Comparison of ENCODE assay signal across 16 cellular contexts in the genomic region with DNA sequence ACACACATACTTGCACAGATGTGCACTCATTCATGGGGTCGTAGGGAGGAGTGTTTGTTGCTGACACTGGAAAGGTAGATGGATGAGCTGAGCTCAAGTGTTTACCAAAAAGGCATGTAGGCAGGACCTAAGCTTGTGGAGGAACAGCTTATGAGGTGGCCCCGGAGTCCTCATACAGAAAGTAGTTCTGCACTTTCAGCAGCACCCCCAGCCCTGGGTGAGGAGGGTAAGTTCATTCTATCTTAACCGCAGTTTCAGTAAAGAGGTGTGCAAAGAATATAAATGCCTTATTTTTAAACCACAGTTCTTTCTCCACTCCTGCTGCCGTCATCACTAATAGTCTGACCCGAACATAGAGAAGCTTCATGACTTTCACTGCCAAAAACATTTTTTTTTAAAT. TPM values are rescaled to one million over a fixed set of nuclear protein-coding genes. Genes with fewer than 3 reads are reported as not detected.
A peak's percentile ranks its signal among the peaks of the same experiment; 100 is the strongest.
DNase-seq lines count a peak whose midpoint lies in the region; ATAC-seq and TF ChIP-seq lines count a peak whose summit lies in the region.
"Had no signal": no experiment of that assay in that cellular context is flagged by ENCODE, and none has a peak within 500 bp of the region (broad histone marks: within the 10 kb centered on the region; RNA-seq: fewer than 3 reads in every experiment).

No MANE protein-coding gene starts in this region.

- 0 out of 2 replicates have a peak, but pooled peaks cover 3% of the 10 kb centered on the region for H3K27me3 ChIP-seq in MM.1S (replicated peaks; ENCODE audit: insufficient read depth, low read length)
- H3K27me3 ChIP-seq: BLaER1 had no signal

- no peaks in the 10 kb centered on the region for H4K20me1 ChIP-seq in MM.1S (ENCODE audit: insufficient read depth, low read length)
- H4K20me1 ChIP-seq: BLaER1 had no signal

- H3F3A ChIP-seq in MM.1S (ENCODE audit: insufficient read depth, low read length): no peaks in the 10 kb centered on the region

- H3K36me3 ChIP-seq in MM.1S (replicated peaks; ENCODE audit: insufficient read depth, low read length): no peaks in the 10 kb centered on the region
- H3K36me3 ChIP-seq: BLaER1 had no signal

- TF ChIP-seq CTCF in natural killer cell (IDR thresholded peaks at IDR 0.05) (no peak), MM.1S (IDR thresholded peaks at IDR 0.05; ENCODE audit: low read length) (no peak)

- no peak overlapping the region for H2AFZ ChIP-seq in MM.1S (ENCODE audit: low read length)

- peaks cover 6% of the 10 kb centered on the region for H3K9me3 Mint-ChIP-seq in activated CD4-positive, alpha-beta T cell treated with anti-CD3 and anti-CD28 coated beads for 36 hours (ENCODE audit: low read depth)
- H3K9me3 Mint-ChIP-seq in natural killer cell treated with Interleukin-12 subunit alpha and Interleukin-12 subunit beta and Interleukin-15 and Interleukin-18, amount 100 ng/mL, for 72 hours: peaks cover under 1% of the 10 kb centered on the region
- H3K9me3 Mint-ChIP-seq in natural killer cell: peaks cover 0 to 3% of the 10 kb centered on the region in 2 donors

- no peaks in the 10 kb centered on the region for H3K79me2 ChIP-seq in MM.1S (ENCODE audit: low read length)

- POLR2A ChIA-PET in activated CD4-positive, alpha-beta T cell treated with anti-CD3 and anti-CD28 coated beads for 36 hours (lab: Charles Lee): no interaction called here

- CTCF ChIA-PET in activated CD4-positive, alpha-beta T cell treated with anti-CD3 and anti-CD28 coated beads for 36 hours (lab: Charles Lee): no interaction called here

- H3K27ac ChIP-seq in MM.1S (ENCODE audit: low read length): no peak overlapping the region
- H3K27ac ChIP-seq: BLaER1 had no signal

- H3K4me1 ChIP-seq in MM.1S (ENCODE audit: low read length): no peaks in the 10 kb centered on the region
- H3K4me1 ChIP-seq: BLaER1, Caco-2 had no signal

- H3K9me2 ChIP-seq in MM.1S (replicated peaks; ENCODE audit: insufficient read depth, low read length): no peaks in the 10 kb centered on the region

- DNase-seq in activated CD4-positive, alpha-beta T cell treated with anti-CD3 and anti-CD28 coated beads for 36 hours: peak; percentile 18
- DNase-seq in activated CD4-positive, alpha-beta T cell treated with anti-CD3 and anti-CD28 coated beads, Interleukin-2, amount 50 U/mL, for 1 hour: no peak
- DNase-seq in natural killer cell treated with Interleukin-12 subunit alpha and Interleukin-12 subunit beta and Interleukin-15 and Interleukin-18, amount 100 ng/mL, for 72 hours (ENCODE audit: low spot score): peak; percentile 13
- DNase-seq in natural killer cell: no peak
- DNase-seq in MM.1S: peak; percentile 65
- DNase-seq in medulla oblongata (ENCODE audit: extremely low spot score): no peak
- no peak for DNase-seq in NCI-H510A treated with DMSO at 0.1 percent for 48 hours (lab: John Stamatoyannopoulos, UW)
- DNase-seq: 8988T; AML-193; Caco-2; CD8-positive, alpha-beta memory T cell; DMS53; GOT3; H9 had no signal

- no peaks in the 10 kb centered on the region for H3K9me3 ChIP-seq in MM.1S (replicated peaks; ENCODE audit: insufficient read depth, low read length)
- H3K9me3 ChIP-seq: Caco-2 had no signal

- no peak overlapping the region for H3K4me2 ChIP-seq in MM.1S (ENCODE audit: low read depth, low read length)
- H3K4me2 ChIP-seq: BLaER1 had no signal

- intact Hi-C loops in activated CD4-positive, alpha-beta T cell treated with anti-CD3 and anti-CD28 coated beads for 36 hours (cut with DNase I, micrococcal nuclease): no loop called here
- intact Hi-C loops in natural killer cell (cut with micrococcal nuclease): no loop called here

- ATAC-seq in activated CD4-positive, alpha-beta T cell treated with anti-CD3 and anti-CD28 coated beads for 36 hours: peak; percentile 25
- no peak for ATAC-seq in natural killer cell treated with Interleukin-12 subunit alpha and Interleukin-12 subunit beta and Interleukin-15 and Interleukin-18, amount 100 ng/mL, for 72 hours
- ATAC-seq in natural killer cell: no peak

- H3K27ac Mint-ChIP-seq in activated CD4-positive, alpha-beta T cell treated with anti-CD3 and anti-CD28 coated beads for 36 hours: no peak overlapping the region
- H3K27ac Mint-ChIP-seq in natural killer cell treated with Interleukin-12 subunit alpha and Interleukin-12 subunit beta and Interleukin-15 and Interleukin-18, amount 100 ng/mL, for 72 hours: no peak overlapping the region
- H3K27ac Mint-ChIP-seq in natural killer cell: no peak overlapping the region
- H3K27ac Mint-ChIP-seq: H9 had no signal

- H3K27me3 Mint-ChIP-seq in activated CD4-positive, alpha-beta T cell treated with anti-CD3 and anti-CD28 coated beads for 36 hours: peaks cover 2% of the 10 kb centered on the region
- H3K27me3 Mint-ChIP-seq in natural killer cell treated with Interleukin-12 subunit alpha and Interleukin-12 subunit beta and Interleukin-15 and Interleukin-18, amount 100 ng/mL, for 72 hours: peaks cover 0 to under 1% of the 10 kb centered on the region in 2 donors
- peaks cover under 1 to 4% of the 10 kb centered on the region in 2 donors for H3K27me3 Mint-ChIP-seq in natural killer cell (ENCODE audit: low read depth in 2 of 2)

- H3K4me1 Mint-ChIP-seq in activated CD4-positive, alpha-beta T cell treated with anti-CD3 and anti-CD28 coated beads for 36 hours: peaks cover 23% of the 10 kb centered on the region
- H3K4me1 Mint-ChIP-seq in natural killer cell treated with Interleukin-12 subunit alpha and Interleukin-12 subunit beta and Interleukin-15 and Interleukin-18, amount 100 ng/mL, for 72 hours (ENCODE audit: low read depth in 2 of 2): peaks cover 12 to 15% of the 10 kb centered on the region in 2 donors
- peaks cover 13 to 21% of the 10 kb centered on the region in 2 donors for H3K4me1 Mint-ChIP-seq in natural killer cell

- no peak overlapping the region for H3K4me3 ChIP-seq in MM.1S (ENCODE audit: low read length)
- H3K4me3 ChIP-seq: BLaER1 had no signal

- peaks cover 8% of the 10 kb centered on the region for H3K36me3 Mint-ChIP-seq in activated CD4-positive, alpha-beta T cell treated with anti-CD3 and anti-CD28 coated beads for 36 hours (ENCODE audit: low read depth)
- H3K36me3 Mint-ChIP-seq in natural killer cell treated with Interleukin-12 subunit alpha and Interleukin-12 subunit beta and Interleukin-15 and Interleukin-18, amount 100 ng/mL, for 72 hours: peaks cover 3% of the 10 kb centered on the region
- H3K36me3 Mint-ChIP-seq in natural killer cell: no peaks in the 10 kb centered on the region

- no peak overlapping the region for H3K9ac ChIP-seq in MM.1S (ENCODE audit: low read length)
- H3K9ac ChIP-seq: BLaER1 had no signal

- no peak overlapping the region for H3K4me3 Mint-ChIP-seq in activated CD4-positive, alpha-beta T cell treated with anti-CD3 and anti-CD28 coated beads for 36 hours
- H3K4me3 Mint-ChIP-seq in natural killer cell treated with Interleukin-12 subunit alpha and Interleukin-12 subunit beta and Interleukin-15 and Interleukin-18, amount 100 ng/mL, for 72 hours: no peak overlapping the region
- no peak overlapping the region for H3K4me3 Mint-ChIP-seq in natural killer cell
- H3K4me3 Mint-ChIP-seq: CD8-positive, alpha-beta memory T cell; H9 had no signal

RNA-seq across cellular contexts. Expression of a gene that starts 31.7 kb away (rescaled TPM):
- total RNA-seq in activated CD4-positive, alpha-beta T cell treated with anti-CD3 and anti-CD28 coated beads for 36 hours: under 1 TPM; 0.05 to 0.28 TPM
- under 1 TPM; 0.73 to 0.95 TPM for total RNA-seq in natural killer cell treated with Interleukin-12 subunit alpha and Interleukin-12 subunit beta and Interleukin-15 and Interleukin-18, amount 100 ng/mL, for 72 hours
- total RNA-seq in natural killer cell: 1 to 10 TPM in 1 of 3 donors, under 1 TPM in 2; 0.49 to 1.3 (median 0.50) TPM
- total RNA-seq: HT-29 had no signal

Comparison
In these comparisons a context has a peak if more than half of its experiments do, and no peak if none do; other contexts are left out.
1. DNase-seq: peak in activated CD4-positive, alpha-beta T cell treated with anti-CD3 and anti-CD28 coated beads for 36 hours (single experiment), natural killer cell treated with Interleukin-12 subunit alpha and Interleukin-12 subunit beta and Interleukin-15 and Interleukin-18, amount 100 ng/mL, for 72 hours (single experiment) and MM.1S (single experiment); none in activated CD4-positive, alpha-beta T cell treated with anti-CD3 and anti-CD28 coated beads, Interleukin-2, amount 50 U/mL, for 1 hour (single experiment), natural killer cell (single experiment), medulla oblongata (single experiment) and NCI-H510A treated with DMSO at 0.1 percent for 48 hours (single experiment).